Comparison of ENCODE assay signal across 8 cellular contexts in the genomic region with DNA sequence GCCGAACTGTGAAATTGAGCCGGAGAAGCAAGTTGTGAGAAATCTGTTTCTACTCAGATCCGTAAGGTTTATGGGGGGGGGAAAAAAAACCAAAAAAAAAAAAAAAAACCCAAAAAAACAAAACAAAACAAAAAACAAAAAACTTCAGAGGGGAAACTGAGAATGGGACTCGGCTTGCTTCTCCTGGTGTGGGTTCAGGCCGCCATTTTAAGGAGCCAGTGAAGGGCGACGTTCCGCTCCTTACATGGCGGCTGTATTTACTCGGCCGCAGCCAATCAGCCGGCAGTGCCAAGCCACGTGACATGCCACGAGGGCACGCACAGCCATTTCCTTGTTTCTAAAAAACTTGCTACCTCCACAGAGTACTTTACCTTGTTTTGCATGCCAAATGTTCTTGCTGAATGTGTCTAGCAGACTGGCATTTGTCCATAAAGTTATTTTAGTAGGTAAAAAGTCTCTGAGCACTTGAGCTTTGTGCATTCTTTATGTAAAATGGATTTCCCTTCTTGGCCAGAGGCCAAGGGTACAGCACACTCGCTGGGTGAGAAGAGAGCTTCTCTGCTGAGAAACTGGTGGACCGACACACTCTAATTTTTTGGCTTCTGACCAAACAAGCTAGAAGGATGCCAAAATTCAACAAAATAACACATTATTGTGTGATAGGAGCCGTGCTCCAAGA.
A peak's percentile ranks its signal among the peaks of the same experiment; 100 is the strongest.
DNase-seq lines count a peak whose midpoint lies in the region; FAIRE-seq and TF ChIP-seq lines count a peak whose summit lies in the region.

No MANE protein-coding gene starts in this region.

- H3K4me2 ChIP-seq in parathyroid adenoma (ENCODE audit: low read length) (peak overlapping the region; percentile 59), MM.1S (ENCODE audit: low read depth, low read length) (no peak overlapping the region)

- H3K9ac ChIP-seq in parathyroid adenoma: no peak overlapping the region
- H3K9ac ChIP-seq in MM.1S (ENCODE audit: low read length): no peak overlapping the region

- H3K9me3 ChIP-seq in HAP-1: no peaks in the 10 kb centered on the region
- no peaks in the 10 kb centered on the region for H3K9me3 ChIP-seq in parathyroid adenoma (ENCODE audit: control insufficient read depth, low read length)
- H3K9me3 ChIP-seq in MM.1S (replicated peaks; ENCODE audit: insufficient read depth, low read length): no peaks in the 10 kb centered on the region

- H3K36me3 ChIP-seq in HAP-1 (replicated peaks): no peaks in the 10 kb centered on the region
- no peaks in the 10 kb centered on the region for H3K36me3 ChIP-seq in parathyroid adenoma (ENCODE audit: control insufficient read depth, insufficient read depth, low read length)
- H3K36me3 ChIP-seq in MM.1S (replicated peaks; ENCODE audit: insufficient read depth, low read length): no peaks in the 10 kb centered on the region

- H3K4me3 ChIP-seq in HAP-1: no peak overlapping the region
- H3K4me3 ChIP-seq in fibroblast of villous mesenchyme (ENCODE audit: low read depth, low read length): peak overlapping the region; percentile 19
- H3K4me3 ChIP-seq in parathyroid adenoma (ENCODE audit: low read depth, low read length): peak overlapping the region; percentile 36
- no peak overlapping the region for H3K4me3 ChIP-seq in MM.1S (ENCODE audit: low read length)

- H3F3A ChIP-seq in MM.1S (ENCODE audit: insufficient read depth, low read length): no peaks in the 10 kb centered on the region

- no peaks in the 10 kb centered on the region for H3K9me2 ChIP-seq in MM.1S (replicated peaks; ENCODE audit: insufficient read depth, low read length)

- no peak for TF ChIP-seq POLR2A in GM12892 (IDR thresholded peaks at IDR 0.05; ENCODE audit: low read depth, low read length)

- H3K27me3 ChIP-seq in HAP-1 (ENCODE audit: low read depth) (no peaks in the 10 kb centered on the region), parathyroid adenoma (ENCODE audit: control insufficient read depth, insufficient read depth, low read length) (no peaks in the 10 kb centered on the region), MM.1S (replicated peaks; ENCODE audit: insufficient read depth, low read length) (no peaks in the 10 kb centered on the region)

- H2AFZ ChIP-seq in parathyroid adenoma: peak overlapping the region; percentile 82
- H2AFZ ChIP-seq in MM.1S (ENCODE audit: low read length): no peak overlapping the region

- in situ Hi-C loops in HAP-1 (cut with MboI; ENCODE audit: low sequenced_read_pairs): no loop called here

- peak; percentile 57 to 58 for DNase-seq in HAP-1 (ENCODE audit: low spot score in 2 of 2)
- peak; percentile 66 to 91 for DNase-seq in SHP77 (lab: John Stamatoyannopoulos, UW)
- peak; percentile 75 for DNase-seq in fibroblast of villous mesenchyme (ENCODE audit: low read depth)
- no peak for DNase-seq in GM12892 (ENCODE audit: insufficient read length)
- DNase-seq in UCSD-AML1 (lab: John Stamatoyannopoulos, UW; ENCODE audit: unreplicated experiment): no peak
- no peak for DNase-seq in Kasumi-1 (lab: John Stamatoyannopoulos, UW)
- DNase-seq in MM.1S: no peak

- H3K4me1 ChIP-seq in HAP-1: peaks cover 26% of the 10 kb centered on the region
- H3K4me1 ChIP-seq in parathyroid adenoma: peaks cover 5% of the 10 kb centered on the region
- no peaks in the 10 kb centered on the region for H3K4me1 ChIP-seq in MM.1S (ENCODE audit: low read length)

- no peaks in the 10 kb centered on the region for H4K20me1 ChIP-seq in MM.1S (ENCODE audit: insufficient read depth, low read length)

- H3K27ac ChIP-seq in parathyroid adenoma: peak overlapping the region; percentile 85
- no peak overlapping the region for H3K27ac ChIP-seq in MM.1S (ENCODE audit: low read length)

- H3K79me2 ChIP-seq in parathyroid adenoma (peaks cover 4% of the 10 kb centered on the region), MM.1S (ENCODE audit: low read length) (no peaks in the 10 kb centered on the region)

- no peak for TF ChIP-seq CTCF in fibroblast of villous mesenchyme (IDR thresholded peaks at IDR 0.05; ENCODE audit: insufficient read depth, low read depth, low read length)
- TF ChIP-seq CTCF in parathyroid adenoma (IDR thresholded peaks at IDR 0.05): no peak
- no peak for TF ChIP-seq CTCF in MM.1S (IDR thresholded peaks at IDR 0.05; ENCODE audit: low read length)

- no peak for FAIRE-seq in GM12892 (lab: Jason Lieb, UNC)

Comparison
In these comparisons a context has a peak if more than half of its experiments do, and no peak if none do; other contexts are left out.
1. DNase-seq: peak in HAP-1 (2 of 2), SHP77 (2 of 2) and fibroblast of villous mesenchyme (single experiment); none in GM12892 (single experiment), UCSD-AML1 (single experiment), Kasumi-1 (0 of 2) and MM.1S (single experiment).
2. H3K4me3 ChIP-seq: peak in fibroblast of villous mesenchyme (single experiment) and parathyroid adenoma (single experiment); none in HAP-1 (single experiment) and MM.1S (single experiment).